Comparison of ENCODE assay signal across 9 cellular contexts in the genomic region with DNA sequence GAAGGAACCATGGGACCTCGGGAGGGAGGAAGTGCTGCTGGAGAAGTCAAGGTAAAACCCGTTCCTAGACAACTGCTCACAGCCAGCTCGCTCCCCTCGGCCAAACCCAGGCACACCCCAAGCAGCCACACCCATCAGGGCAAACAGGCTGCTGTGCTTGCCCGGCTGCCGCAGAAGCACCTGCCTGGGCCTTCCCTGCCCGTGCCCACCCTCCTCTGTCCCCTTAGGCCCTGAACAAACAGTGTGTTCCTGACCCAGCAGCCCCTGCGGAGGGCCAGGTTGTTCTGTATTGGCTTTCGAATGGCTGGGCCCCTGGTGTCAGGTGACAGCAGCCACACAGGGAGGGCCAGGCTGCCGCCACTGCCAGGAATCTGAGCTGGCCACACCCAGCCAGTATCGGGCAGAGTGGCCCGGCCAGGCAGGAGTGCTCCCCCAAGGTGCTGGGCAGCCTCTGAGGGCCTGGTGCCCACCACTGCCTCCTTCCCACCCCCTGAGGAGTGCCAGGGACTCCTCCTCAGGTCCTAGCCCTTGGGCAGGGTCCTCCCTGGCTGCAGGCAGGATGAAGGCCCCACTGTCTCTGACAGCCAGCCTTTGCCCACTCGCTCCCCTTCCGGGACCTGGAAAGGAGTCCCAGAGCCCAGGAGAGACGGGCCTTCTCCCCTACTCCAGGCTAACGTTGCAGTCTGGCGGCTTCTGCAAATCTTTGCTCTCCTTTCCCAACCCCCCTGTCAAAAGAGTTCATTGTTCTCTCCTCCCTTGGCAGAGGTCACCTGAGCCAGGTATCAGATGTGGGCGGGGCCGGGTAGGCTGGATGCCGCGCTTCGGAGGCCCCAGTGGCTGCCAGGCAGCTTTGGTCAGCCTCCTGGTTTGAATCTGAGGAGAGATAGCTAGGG. TPM values are rescaled to one million over a fixed set of nuclear protein-coding genes. Genes with fewer than 3 reads are reported as not detected.
DNase-seq lines count a peak whose midpoint lies in the region; ATAC-seq and TF ChIP-seq lines count a peak whose summit lies in the region.
"Had no signal": no experiment of that assay in that cellular context is flagged by ENCODE, and none has a peak within 500 bp of the region (broad histone marks: within the 10 kb centered on the region; RNA-seq: fewer than 3 reads in every experiment).

No MANE protein-coding gene starts in this region.

- TF ChIP-seq POLR2A in testis (IDR thresholded peaks at IDR 0.05), result no peak

- H3K9me3 ChIP-seq in heart right ventricle (no peaks in the 10 kb centered on the region), ascending aorta (no peaks in the 10 kb centered on the region), testis (no peaks in the 10 kb centered on the region)

- H3K27ac ChIP-seq in heart right ventricle (no peak overlapping the region), rectal smooth muscle tissue (ENCODE audit: low read depth, low read length) (no peak overlapping the region), ascending aorta (no peak overlapping the region), testis (no peak overlapping the region)

- H3K4me1 ChIP-seq in heart right ventricle (peaks cover 0 to 16% (median 0%) of the 10 kb centered on the region in 9 donors), rectal smooth muscle tissue (ENCODE audit: control insufficient read depth, insufficient read depth, low read length) (no peaks in the 10 kb centered on the region), ascending aorta (no peaks in the 10 kb centered on the region), testis (no peaks in the 10 kb centered on the region)

- DNase-seq in HT-29 (ENCODE audit: low spot score), result peak; percentile 92
- DNase-seq in NCI-H510A treated with DMSO at 0.1 percent for 48 hours (lab: John Stamatoyannopoulos, UW), result peak; percentile 93
- DNase-seq in heart right ventricle, result no peak
- DNase-seq in effector memory CD8-positive, alpha-beta T cell, result no peak
- DNase-seq in ascending aorta (ENCODE audit: low spot score in 2 of 2), result no peak
- no peak for DNase-seq in activated CD4-positive, alpha-beta T cell treated with anti-CD3 and anti-CD28 coated beads for 4 hours
- DNase-seq in testis, result no peak
- DNase-seq: activated CD4-positive, alpha-beta T cell treated with anti-CD3 and anti-CD28 coated beads, Interleukin-2, amount 10 ng/mL, durations not matched to agents 24 days and 14 days had no signal

- H3K4me3 ChIP-seq in heart right ventricle (no peak overlapping the region), rectal smooth muscle tissue (ENCODE audit: low read length) (peak overlapping the region; percentile 47), ascending aorta (no peak overlapping the region), testis (no peak overlapping the region)

- no peak for TF ChIP-seq CTCF in heart right ventricle (IDR thresholded peaks at IDR 0.05)
- no peak for TF ChIP-seq CTCF in ascending aorta (IDR thresholded peaks at IDR 0.05)
- TF ChIP-seq CTCF in testis (IDR thresholded peaks at IDR 0.05), result no peak

- H3K36me3 ChIP-seq in heart right ventricle (no peaks in the 10 kb centered on the region), rectal smooth muscle tissue (ENCODE audit: control insufficient read depth, insufficient read depth, low read length) (no peaks in the 10 kb centered on the region), ascending aorta (no peaks in the 10 kb centered on the region), testis (ENCODE audit: low read depth, missing control alignments) (no peaks in the 10 kb centered on the region)

- H3K27ac Mint-ChIP-seq in effector memory CD8-positive, alpha-beta T cell, result peak overlapping the region in 1 of 2 donors; percentile 20
- H3K27ac Mint-ChIP-seq: activated CD4-positive, alpha-beta T cell treated with anti-CD3 and anti-CD28 coated beads, Interleukin-2, amount 10 ng/mL, durations not matched to agents 24 days and 14 days had no signal

- H3K36me3 Mint-ChIP-seq in effector memory CD8-positive, alpha-beta T cell (ENCODE audit: insufficient read depth), result peaks cover 7% of the 10 kb centered on the region

- intact Hi-C loops in heart right ventricle (cut with DNase I), result no loop called here
- intact Hi-C loops in ascending aorta (cut with DNase I), result no loop called here
- intact Hi-C loops in testis (cut with DNase I; ENCODE audit: low total_unique reads), result no loop called here

- H3K27me3 Mint-ChIP-seq in effector memory CD8-positive, alpha-beta T cell, result no peaks in the 10 kb centered on the region
- H3K27me3 Mint-ChIP-seq: activated CD4-positive, alpha-beta T cell treated with anti-CD3 and anti-CD28 coated beads, Interleukin-2, amount 10 ng/mL, durations not matched to agents 24 days and 14 days had no signal

- 60 to 73% methylated on average over 21 to 22 of the region's 22 CpGs for WGBS in heart right ventricle, 2 donors
- 67 to 79% methylated on average over 12 to 21 of the region's 22 CpGs for WGBS in testis, 2 donors

- H3K27me3 ChIP-seq in heart right ventricle (no peaks in the 10 kb centered on the region), rectal smooth muscle tissue (ENCODE audit: control insufficient read depth, insufficient read depth, low read length) (no peaks in the 10 kb centered on the region), ascending aorta (no peaks in the 10 kb centered on the region), testis (no peaks in the 10 kb centered on the region)

- H3K9ac ChIP-seq in rectal smooth muscle tissue (ENCODE audit: low read length), result no peak overlapping the region

- no peak overlapping the region for H3K4me3 Mint-ChIP-seq in effector memory CD8-positive, alpha-beta T cell
- H3K4me3 Mint-ChIP-seq: activated CD4-positive, alpha-beta T cell treated with anti-CD3 and anti-CD28 coated beads, Interleukin-2, amount 10 ng/mL, durations not matched to agents 24 days and 14 days had no signal

- H3K4me1 Mint-ChIP-seq in effector memory CD8-positive, alpha-beta T cell (ENCODE audit: low read depth in 2 of 2), result peaks cover 4 to 16% of the 10 kb centered on the region in 2 donors
- H3K4me1 Mint-ChIP-seq: activated CD4-positive, alpha-beta T cell treated with anti-CD3 and anti-CD28 coated beads, Interleukin-2, amount 10 ng/mL, durations not matched to agents 24 days and 14 days had no signal

- no peaks in the 10 kb centered on the region for H3K9me3 Mint-ChIP-seq in effector memory CD8-positive, alpha-beta T cell
- H3K9me3 Mint-ChIP-seq: activated CD4-positive, alpha-beta T cell treated with anti-CD3 and anti-CD28 coated beads, Interleukin-2, amount 10 ng/mL, durations not matched to agents 24 days and 14 days had no signal

- ATAC-seq in heart right ventricle, result peak in 7 of 8 donors; percentile 31 to 72 (median 61)
- no peak for ATAC-seq in effector memory CD8-positive, alpha-beta T cell (replicated peaks)

RNA-seq across cellular contexts. Expression of a gene that starts 24.0 kb away (rescaled TPM):
- 162 and 184 TPM in 2 replicates for total RNA-seq in HT-29 (2014; rRNA removed; shearing (Covaris generic))
- 1 to 10 TPM; 1.1 to 5.0 (median 2.6) TPM for total RNA-seq in heart right ventricle
- 10 to 100 TPM in 1 of 2 donors, 1 to 10 TPM in 1; 5.6 to 14.8 TPM for polyA plus RNA-seq in heart right ventricle
- 41.8 TPM for total RNA-seq in ascending aorta
- 10 to 100 TPM; 20.6 to 34.3 TPM for total RNA-seq in testis
- 22.9 TPM for polyA plus RNA-seq in testis (ENCODE audit: insufficient read depth, low read depth, low replicate concordance)

RNA-seq across cellular contexts. Expression of a gene that starts 33.2 kb away (rescaled TPM):
- total RNA-seq in HT-29 (2014; rRNA removed; shearing (Covaris generic)), result 108 and 134 TPM in 2 replicates
- 1 to 10 TPM; 4.2 to 9.9 (median 6.1) TPM for total RNA-seq in heart right ventricle
- polyA plus RNA-seq in heart right ventricle, result 10 to 100 TPM; 13.6 to 18.1 TPM
- total RNA-seq in ascending aorta, result 92.7 TPM
- 10 to 100 TPM; 45.7 to 46.6 TPM for total RNA-seq in testis
- 28.3 TPM for polyA plus RNA-seq in testis (ENCODE audit: insufficient read depth, low read depth, low replicate concordance)

RNA-seq across cellular contexts. Expression of a gene that starts 34.2 kb away (rescaled TPM):
- total RNA-seq in HT-29 (2014; rRNA removed; shearing (Covaris generic)), result 12.3 and 13.6 TPM in 2 replicates
- total RNA-seq in heart right ventricle (10 to 100 TPM; 29.0 to 59.2 (median 37.2) TPM), ascending aorta (112 TPM), testis (10 to 100 TPM; 15.6 to 22.6 TPM)
- polyA plus RNA-seq in heart right ventricle (10 to 100 TPM; 17.6 to 31.2 TPM), testis (ENCODE audit: insufficient read depth, low read depth, low replicate concordance) (16.9 TPM)

RNA-seq across cellular contexts. Expression of a gene that starts 38.1 kb away (rescaled TPM):
- total RNA-seq in HT-29 (2014; rRNA removed; shearing (Covaris generic)), result 29.0 and 36.8 TPM in 2 replicates
- total RNA-seq in heart right ventricle (10 to 100 TPM; 27.9 to 62.2 (median 45.8) TPM), ascending aorta (285 TPM), testis (100 to 1,000 TPM; 139 to 142 TPM)
- polyA plus RNA-seq in heart right ventricle (100 to 1,000 TPM in 1 of 2 donors, 10 to 100 TPM in 1; 30.8 to 205 TPM), testis (ENCODE audit: insufficient read depth, low read depth, low replicate concordance) (70.4 TPM)

Comparison
In these comparisons a context has a peak if more than half of its experiments do, and no peak if none do; other contexts are left out.
1. DNase-seq: peak in HT-29 (single experiment) and NCI-H510A treated with DMSO at 0.1 percent for 48 hours (single experiment); none in heart right ventricle (0 of 2), effector memory CD8-positive, alpha-beta T cell (0 of 3), ascending aorta (0 of 2), activated CD4-positive, alpha-beta T cell treated with anti-CD3 and anti-CD28 coated beads for 4 hours (0 of 2) and testis (single experiment).